Comparison of ENCODE assay signal across 8 cellular contexts in the genomic region with DNA sequence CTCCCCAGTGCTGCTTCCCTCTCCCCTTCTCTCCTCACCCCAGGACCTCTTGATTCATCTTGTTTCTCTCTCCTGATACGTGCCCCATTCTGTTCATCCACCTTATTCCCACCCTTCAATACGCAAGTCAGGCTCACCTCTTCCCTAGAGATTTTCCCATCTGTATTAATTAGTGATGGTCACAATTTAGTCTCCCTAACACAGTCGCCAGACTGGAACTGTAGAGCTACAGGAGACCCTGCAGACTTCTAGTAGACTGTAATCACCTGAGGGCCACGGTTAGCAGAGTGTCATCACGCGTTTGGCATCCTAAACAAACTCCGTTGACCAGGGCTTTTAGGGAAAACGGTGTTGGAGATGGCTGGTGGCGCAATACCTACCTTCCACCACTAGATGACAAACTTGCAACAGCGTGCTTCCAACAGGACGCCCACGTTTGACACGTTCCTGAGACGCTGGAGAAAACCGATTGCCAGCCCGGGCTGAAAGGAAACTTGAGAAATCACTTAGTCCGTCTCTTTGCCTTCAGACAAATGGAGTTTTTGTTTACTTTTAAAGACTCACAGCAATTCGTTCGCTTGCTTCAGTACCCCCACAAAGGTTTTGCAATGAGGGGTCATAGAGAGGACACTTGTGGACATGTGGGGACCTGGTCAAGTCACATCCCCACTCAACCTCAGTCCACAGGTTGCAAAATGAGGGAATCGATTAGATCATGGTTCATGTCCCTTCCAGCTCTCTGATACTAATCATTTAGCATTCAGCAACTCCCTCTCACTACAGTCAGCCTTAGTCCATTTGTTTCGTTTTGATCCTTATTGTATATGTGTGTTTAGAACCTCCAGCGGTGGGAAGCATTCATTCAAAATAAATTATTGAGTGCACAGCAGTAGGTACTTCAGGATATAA. TPM values are rescaled to one million over a fixed set of nuclear protein-coding genes. Genes with fewer than 3 reads are reported as not detected.
DNase-seq lines count a peak whose midpoint lies in the region; ATAC-seq, FAIRE-seq and TF ChIP-seq lines count a peak whose summit lies in the region.

No MANE protein-coding gene starts in this region.

- H3K9ac ChIP-seq in DND-41 (ENCODE audit: low read depth, low read length), result peak overlapping the region; percentile 21; the same call in 1 of the 2 replicates

- H3K4me3 ChIP-seq in DND-41 (ENCODE audit: low read depth in 1 of 2, low read length in 2 of 2) (peak overlapping the region in 1 of 2 experiments; percentile 39; a peak in 2 of 4 replicates), WI38 (ENCODE audit: low read depth, low read length) (peak overlapping the region; percentile 39; the same call in 1 of the 2 replicates), bronchial epithelial cell (ENCODE audit: low read depth, low read length) (no peak overlapping the region)

- peak; percentile 32 for FAIRE-seq in bronchial epithelial cell (lab: Jason Lieb, UNC)

- H3K36me3 ChIP-seq in DND-41 (ENCODE audit: insufficient read depth, low read length), result no peaks in the 10 kb centered on the region
- no peaks in the 10 kb centered on the region for H3K36me3 ChIP-seq in bronchial epithelial cell (ENCODE audit: control insufficient read depth, insufficient read depth, low read length)

- peak overlapping the region; percentile 62 for H2AFZ ChIP-seq in DND-41 (ENCODE audit: low read depth, low read length)

- no peaks in the 10 kb centered on the region for H3K79me2 ChIP-seq in DND-41 (ENCODE audit: insufficient read depth, low read length)

- peak overlapping the region; percentile 59 for H3K4me2 ChIP-seq in DND-41 (ENCODE audit: insufficient read depth, low read length)

- peaks cover 4% of the 10 kb centered on the region for H3K27me3 ChIP-seq in DND-41 (ENCODE audit: insufficient read depth, low read length, poor library complexity)
- no peaks in the 10 kb centered on the region for H3K27me3 ChIP-seq in bronchial epithelial cell (ENCODE audit: control insufficient read depth, insufficient read depth, low read length)

- H3K4me1 ChIP-seq in DND-41 (ENCODE audit: insufficient read depth, low read length), result peaks cover 15% of the 10 kb centered on the region

- DNase-seq in DND-41, result peak; percentile 78
- DNase-seq in NCI-H226, result peak; percentile 78
- peak; percentile 91 for DNase-seq in bronchial epithelial cell (ENCODE audit: low read depth)
- DNase-seq in inferior parietal cortex (ENCODE audit: extremely low spot score), result peak; percentile 91
- peak; percentile 51 to 74 for DNase-seq in stimulated activated CD4-positive, alpha-beta T cell treated with anti-CD3 and anti-CD28 coated beads, Interleukin-12 subunit alpha, Interleukin-12 subunit beta, amount 100 ng/mL, for 24 hours (ENCODE audit: low read depth in 2 of 2)

- peak; percentile 98 for TF ChIP-seq CTCF in DND-41 (IDR thresholded peaks at IDR 0.05; ENCODE audit: borderline replicate concordance, extremely low read depth, low read length, poor library complexity, severe bottlenecking)
- TF ChIP-seq CTCF in WI38 (IDR thresholded peaks at IDR 0.05; ENCODE audit: low read depth, low read length), result peak; percentile 100
- TF ChIP-seq CTCF in bronchial epithelial cell (IDR thresholded peaks at IDR 0.05; ENCODE audit: insufficient read depth, low read length, severe bottlenecking), result peak; percentile 99

- peak; percentile 94 for ATAC-seq in DND-41 (ENCODE audit: insufficient read depth, low read depth)
- ATAC-seq in HG03045 (IDR thresholded peaks at IDR 0.05; ENCODE audit: unreplicated experiment), result peak; percentile 60
- no peak for ATAC-seq in GM21360 (IDR thresholded peaks at IDR 0.05; ENCODE audit: unreplicated experiment)

- H3K9me3 ChIP-seq in DND-41 (ENCODE audit: insufficient read depth, low read length, severe bottlenecking), result no peaks in the 10 kb centered on the region

- no peaks in the 10 kb centered on the region for H4K20me1 ChIP-seq in DND-41 (ENCODE audit: insufficient read depth, low read length)

- H3K27ac ChIP-seq in DND-41 (ENCODE audit: low read length), result peak overlapping the region; percentile 9; the same call in 1 of the 2 replicates

RNA-seq across cellular contexts. Expression of gene MYL4, which starts 20.6 kb away (rescaled TPM):
- not detected in 2 replicates for total RNA-seq in bronchial epithelial cell

RNA-seq across cellular contexts. Expression of gene ITGB3, which starts 23.8 kb away (rescaled TPM):
- 0.26 and 0.51 TPM in 2 replicates for total RNA-seq in bronchial epithelial cell

RNA-seq across cellular contexts. Expression of gene CDC27, which starts 40.7 kb away (rescaled TPM):
- 64.9 and 73.7 TPM in 2 replicates for total RNA-seq in bronchial epithelial cell
